Comparison of ENCODE assay signal across 1 cellular context in the genomic region with DNA sequence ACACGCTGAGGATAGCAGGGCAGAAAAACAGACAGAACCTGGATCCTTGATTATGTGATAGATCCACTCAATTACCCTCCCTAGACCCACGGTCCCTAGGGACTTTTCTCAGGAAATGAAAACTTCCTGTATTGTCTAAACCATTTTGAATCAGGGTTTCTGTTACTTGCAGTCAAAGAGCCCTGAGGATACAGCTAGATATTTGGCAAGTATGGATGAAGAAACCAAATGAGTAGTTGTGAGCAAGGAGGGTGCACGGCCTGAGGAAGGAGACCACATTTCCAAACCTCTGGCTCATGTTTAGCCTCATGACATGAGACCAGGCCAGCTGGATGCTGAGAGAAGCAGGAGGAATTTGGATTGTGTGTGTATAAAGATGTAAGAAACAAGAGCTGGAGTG.
TF ChIP-seq lines count a peak whose summit lies in the region.

No MANE protein-coding gene starts in this region.

TF ChIP-seq in K562, 482 proteins besides CTCF, POLR2A, EP300 and RAD21:
- TF ChIP-seq ZNF79 (CRISPR knock-in tag; IDR thresholded peaks at IDR 0.05; ENCODE audit: low read depth) (no peak), ZNF780A (CRISPR knock-in tag; IDR thresholded peaks at IDR 0.05) (no peak), NFE2L1 (tag; IDR thresholded peaks at IDR 0.05; ENCODE audit: borderline replicate concordance, low read depth) (no peak), RCOR1 (IDR thresholded peaks at IDR 0.05; ENCODE audit: borderline replicate concordance in 1 of 2, low read depth in 2 of 2, low read length in 2 of 2) (no peak), ZFX (CRISPR knock-in tag; IDR thresholded peaks at IDR 0.05) (no peak), ZNF232 (CRISPR knock-in tag; IDR thresholded peaks at IDR 0.05) (no peak), POLR2H (tag; IDR thresholded peaks at IDR 0.05; ENCODE audit: low read depth) (no peak)
- TF ChIP-seq, protein P1, sequence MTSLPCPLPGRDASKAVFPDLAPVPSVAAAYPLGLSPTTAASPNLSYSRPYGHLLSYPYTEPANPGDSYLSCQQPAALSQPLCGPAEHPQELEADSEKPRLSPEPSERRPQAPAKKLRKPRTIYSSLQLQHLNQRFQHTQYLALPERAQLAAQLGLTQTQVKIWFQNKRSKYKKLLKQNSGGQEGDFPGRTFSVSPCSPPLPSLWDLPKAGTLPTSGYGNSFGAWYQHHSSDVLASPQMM (CRISPR knock-in tag; IDR thresholded peaks at IDR 0.05): no peak
